In genomic region chr5:40834849-40835787, GRCh38 we compare ENCODE assay signal across 1 cellular context.
TF ChIP-seq lines count a peak whose summit lies in the region.

RPL37 (minus strand) TSS chr5:40835222; CDS start chr5:40835185, 37 bp downstream.

TF ChIP-seq in HepG2, 621 proteins besides CTCF, POLR2A, EP300 and RAD21 (continued from another document and continues in another):
- TF ChIP-seq, protein P1, sequence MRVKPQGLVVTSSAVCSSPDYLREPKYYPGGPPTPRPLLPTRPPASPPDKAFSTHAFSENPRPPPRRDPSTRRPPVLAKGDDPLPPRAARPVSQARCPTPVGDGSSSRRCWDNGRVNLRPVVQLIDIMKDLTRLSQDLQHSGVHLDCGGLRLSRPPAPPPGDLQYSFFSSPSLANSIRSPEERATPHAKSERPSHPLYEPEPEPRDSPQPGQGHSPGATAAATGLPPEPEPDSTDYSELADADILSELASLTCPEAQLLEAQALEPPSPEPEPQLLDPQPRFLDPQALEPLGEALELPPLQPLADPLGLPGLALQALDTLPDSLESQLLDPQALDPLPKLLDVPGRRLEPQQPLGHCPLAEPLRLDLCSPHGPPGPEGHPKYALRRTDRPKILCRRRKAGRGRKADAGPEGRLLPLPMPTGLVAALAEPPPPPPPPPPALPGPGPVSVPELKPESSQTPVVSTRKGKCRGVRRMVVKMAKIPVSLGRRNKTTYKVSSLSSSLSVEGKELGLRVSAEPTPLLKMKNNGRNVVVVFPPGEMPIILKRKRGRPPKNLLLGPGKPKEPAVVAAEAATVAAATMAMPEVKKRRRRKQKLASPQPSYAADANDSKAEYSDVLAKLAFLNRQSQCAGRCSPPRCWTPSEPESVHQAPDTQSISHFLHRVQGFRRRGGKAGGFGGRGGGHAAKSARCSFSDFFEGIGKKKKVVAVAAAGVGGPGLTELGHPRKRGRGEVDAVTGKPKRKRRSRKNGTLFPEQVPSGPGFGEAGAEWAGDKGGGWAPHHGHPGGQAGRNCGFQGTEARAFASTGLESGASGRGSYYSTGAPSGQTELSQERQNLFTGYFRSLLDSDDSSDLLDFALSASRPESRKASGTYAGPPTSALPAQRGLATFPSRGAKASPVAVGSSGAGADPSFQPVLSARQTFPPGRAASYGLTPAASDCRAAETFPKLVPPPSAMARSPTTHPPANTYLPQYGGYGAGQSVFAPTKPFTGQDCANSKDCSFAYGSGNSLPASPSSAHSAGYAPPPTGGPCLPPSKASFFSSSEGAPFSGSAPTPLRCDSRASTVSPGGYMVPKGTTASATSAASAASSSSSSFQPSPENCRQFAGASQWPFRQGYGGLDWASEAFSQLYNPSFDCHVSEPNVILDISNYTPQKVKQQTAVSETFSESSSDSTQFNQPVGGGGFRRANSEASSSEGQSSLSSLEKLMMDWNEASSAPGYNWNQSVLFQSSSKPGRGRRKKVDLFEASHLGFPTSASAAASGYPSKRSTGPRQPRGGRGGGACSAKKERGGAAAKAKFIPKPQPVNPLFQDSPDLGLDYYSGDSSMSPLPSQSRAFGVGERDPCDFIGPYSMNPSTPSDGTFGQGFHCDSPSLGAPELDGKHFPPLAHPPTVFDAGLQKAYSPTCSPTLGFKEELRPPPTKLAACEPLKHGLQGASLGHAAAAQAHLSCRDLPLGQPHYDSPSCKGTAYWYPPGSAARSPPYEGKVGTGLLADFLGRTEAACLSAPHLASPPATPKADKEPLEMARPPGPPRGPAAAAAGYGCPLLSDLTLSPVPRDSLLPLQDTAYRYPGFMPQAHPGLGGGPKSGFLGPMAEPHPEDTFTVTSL (CRISPR knock-in tag; IDR thresholded peaks at IDR 0.05; ENCODE audit: borderline replicate concordance): no peak
- TF ChIP-seq MEF2D (CRISPR knock-in tag; IDR thresholded peaks at IDR 0.05) (peak; percentile 94), POLR2G (IDR thresholded peaks at IDR 0.05; ENCODE audit: low read depth, low read length) (peak; percentile 99), ZNF281 (CRISPR knock-in tag; IDR thresholded peaks at IDR 0.05; ENCODE audit: borderline replicate concordance) (peak; percentile 45; the same call in 1 of the 2 replicates), ATF7 (IDR thresholded peaks at IDR 0.05) (no peak), ATF7 (CRISPR knock-in tag; IDR thresholded peaks at IDR 0.05) (peak; percentile 48; the same call in 1 of the 2 replicates), ZNF230 (CRISPR knock-in tag; IDR thresholded peaks at IDR 0.05) (no peak), PBX3 (CRISPR knock-in tag; IDR thresholded peaks at IDR 0.05; ENCODE audit: borderline replicate concordance) (no peak), RARG (CRISPR knock-in tag; IDR thresholded peaks at IDR 0.05; ENCODE audit: low read depth) (no peak; the same call in 1 of the 2 replicates), ZSCAN25 (CRISPR knock-in tag; IDR thresholded peaks at IDR 0.05) (peak; percentile 68; the same call in 1 of the 2 replicates), MAFK (conservative IDR thresholded peaks at IDR 0.05 in 1 of 2, IDR thresholded peaks at IDR 0.05 in 1 of 2; ENCODE audit: low read length in 2 of 2) (no peak), KMT2A (CRISPR knock-in tag; IDR thresholded peaks at IDR 0.05) (peak; percentile 100), STAT5B (CRISPR knock-in tag; IDR thresholded peaks at IDR 0.05) (peak; percentile 89), NFE2L1 (CRISPR knock-in tag; IDR thresholded peaks at IDR 0.05; ENCODE audit: borderline replicate concordance) (peak; percentile 46; the same call in 1 of the 2 replicates), ZNF44 (CRISPR knock-in tag; IDR thresholded peaks at IDR 0.05) (no peak), TMF1 (CRISPR knock-in tag; IDR thresholded peaks at IDR 0.05; ENCODE audit: low read depth) (peak; percentile 64), PTBP1 (IDR thresholded peaks at IDR 0.05; ENCODE audit: low read depth, low read length, poor library complexity, severe bottlenecking) (no peak), KDM5A (IDR thresholded peaks at IDR 0.05; ENCODE audit: borderline replicate concordance, low read length) (peak; percentile 79; the same call in 1 of the 2 replicates), PBX2 (CRISPR knock-in tag; IDR thresholded peaks at IDR 0.05) (no peak), ZNF333 (CRISPR knock-in tag; IDR thresholded peaks at IDR 0.05; ENCODE audit: borderline replicate concordance) (peak; percentile 96), SNAPC4 (CRISPR knock-in tag; IDR thresholded peaks at IDR 0.05) (peak; percentile 95), MEIS2 (CRISPR knock-in tag; IDR thresholded peaks at IDR 0.05) (no peak), JUND (CRISPR knock-in tag; IDR thresholded peaks at IDR 0.05) (peak; percentile 39; the same call in 1 of the 2 replicates), ZNF207 (IDR thresholded peaks at IDR 0.05; ENCODE audit: borderline replicate concordance) (no peak)
- TF ChIP-seq, protein P2, sequence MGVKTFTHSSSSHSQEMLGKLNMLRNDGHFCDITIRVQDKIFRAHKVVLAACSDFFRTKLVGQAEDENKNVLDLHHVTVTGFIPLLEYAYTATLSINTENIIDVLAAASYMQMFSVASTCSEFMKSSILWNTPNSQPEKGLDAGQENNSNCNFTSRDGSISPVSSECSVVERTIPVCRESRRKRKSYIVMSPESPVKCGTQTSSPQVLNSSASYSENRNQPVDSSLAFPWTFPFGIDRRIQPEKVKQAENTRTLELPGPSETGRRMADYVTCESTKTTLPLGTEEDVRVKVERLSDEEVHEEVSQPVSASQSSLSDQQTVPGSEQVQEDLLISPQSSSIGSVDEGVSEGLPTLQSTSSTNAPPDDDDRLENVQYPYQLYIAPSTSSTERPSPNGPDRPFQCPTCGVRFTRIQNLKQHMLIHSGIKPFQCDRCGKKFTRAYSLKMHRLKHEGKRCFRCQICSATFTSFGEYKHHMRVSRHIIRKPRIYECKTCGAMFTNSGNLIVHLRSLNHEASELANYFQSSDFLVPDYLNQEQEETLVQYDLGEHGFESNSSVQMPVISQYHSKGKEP (CRISPR knock-in tag; IDR thresholded peaks at IDR 0.05): peak; percentile 59
- TF ChIP-seq, protein P3, sequence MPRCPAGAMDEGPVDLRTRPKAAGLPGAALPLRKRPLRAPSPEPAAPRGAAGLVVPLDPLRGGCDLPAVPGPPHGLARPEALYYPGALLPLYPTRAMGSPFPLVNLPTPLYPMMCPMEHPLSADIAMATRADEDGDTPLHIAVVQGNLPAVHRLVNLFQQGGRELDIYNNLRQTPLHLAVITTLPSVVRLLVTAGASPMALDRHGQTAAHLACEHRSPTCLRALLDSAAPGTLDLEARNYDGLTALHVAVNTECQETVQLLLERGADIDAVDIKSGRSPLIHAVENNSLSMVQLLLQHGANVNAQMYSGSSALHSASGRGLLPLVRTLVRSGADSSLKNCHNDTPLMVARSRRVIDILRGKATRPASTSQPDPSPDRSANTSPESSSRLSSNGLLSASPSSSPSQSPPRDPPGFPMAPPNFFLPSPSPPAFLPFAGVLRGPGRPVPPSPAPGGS (CRISPR knock-in tag; IDR thresholded peaks at IDR 0.05): peak; percentile 91; the same call in 1 of the 2 replicates
- TF ChIP-seq, protein P4, sequence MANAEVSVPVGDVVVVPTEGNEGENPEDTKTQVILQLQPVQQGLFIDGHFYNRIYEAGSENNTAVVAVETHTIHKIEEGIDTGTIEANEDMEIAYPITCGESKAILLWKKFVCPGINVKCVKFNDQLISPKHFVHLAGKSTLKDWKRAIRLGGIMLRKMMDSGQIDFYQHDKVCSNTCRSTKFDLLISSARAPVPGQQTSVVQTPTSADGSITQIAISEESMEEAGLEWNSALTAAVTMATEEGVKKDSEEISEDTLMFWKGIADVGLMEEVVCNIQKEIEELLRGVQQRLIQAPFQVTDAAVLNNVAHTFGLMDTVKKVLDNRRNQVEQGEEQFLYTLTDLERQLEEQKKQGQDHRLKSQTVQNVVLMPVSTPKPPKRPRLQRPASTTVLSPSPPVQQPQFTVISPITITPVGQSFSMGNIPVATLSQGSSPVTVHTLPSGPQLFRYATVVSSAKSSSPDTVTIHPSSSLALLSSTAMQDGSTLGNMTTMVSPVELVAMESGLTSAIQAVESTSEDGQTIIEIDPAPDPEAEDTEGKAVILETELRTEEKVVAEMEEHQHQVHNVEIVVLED (CRISPR knock-in tag; IDR thresholded peaks at IDR 0.05; ENCODE audit: borderline replicate concordance): peak; percentile 96
- TF ChIP-seq, protein P5, sequence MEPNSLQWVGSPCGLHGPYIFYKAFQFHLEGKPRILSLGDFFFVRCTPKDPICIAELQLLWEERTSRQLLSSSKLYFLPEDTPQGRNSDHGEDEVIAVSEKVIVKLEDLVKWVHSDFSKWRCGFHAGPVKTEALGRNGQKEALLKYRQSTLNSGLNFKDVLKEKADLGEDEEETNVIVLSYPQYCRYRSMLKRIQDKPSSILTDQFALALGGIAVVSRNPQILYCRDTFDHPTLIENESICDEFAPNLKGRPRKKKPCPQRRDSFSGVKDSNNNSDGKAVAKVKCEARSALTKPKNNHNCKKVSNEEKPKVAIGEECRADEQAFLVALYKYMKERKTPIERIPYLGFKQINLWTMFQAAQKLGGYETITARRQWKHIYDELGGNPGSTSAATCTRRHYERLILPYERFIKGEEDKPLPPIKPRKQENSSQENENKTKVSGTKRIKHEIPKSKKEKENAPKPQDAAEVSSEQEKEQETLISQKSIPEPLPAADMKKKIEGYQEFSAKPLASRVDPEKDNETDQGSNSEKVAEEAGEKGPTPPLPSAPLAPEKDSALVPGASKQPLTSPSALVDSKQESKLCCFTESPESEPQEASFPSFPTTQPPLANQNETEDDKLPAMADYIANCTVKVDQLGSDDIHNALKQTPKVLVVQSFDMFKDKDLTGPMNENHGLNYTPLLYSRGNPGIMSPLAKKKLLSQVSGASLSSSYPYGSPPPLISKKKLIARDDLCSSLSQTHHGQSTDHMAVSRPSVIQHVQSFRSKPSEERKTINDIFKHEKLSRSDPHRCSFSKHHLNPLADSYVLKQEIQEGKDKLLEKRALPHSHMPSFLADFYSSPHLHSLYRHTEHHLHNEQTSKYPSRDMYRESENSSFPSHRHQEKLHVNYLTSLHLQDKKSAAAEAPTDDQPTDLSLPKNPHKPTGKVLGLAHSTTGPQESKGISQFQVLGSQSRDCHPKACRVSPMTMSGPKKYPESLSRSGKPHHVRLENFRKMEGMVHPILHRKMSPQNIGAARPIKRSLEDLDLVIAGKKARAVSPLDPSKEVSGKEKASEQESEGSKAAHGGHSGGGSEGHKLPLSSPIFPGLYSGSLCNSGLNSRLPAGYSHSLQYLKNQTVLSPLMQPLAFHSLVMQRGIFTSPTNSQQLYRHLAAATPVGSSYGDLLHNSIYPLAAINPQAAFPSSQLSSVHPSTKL (CRISPR knock-in tag; IDR thresholded peaks at IDR 0.05): peak; percentile 87
